ENCODE assay signal across 8 cellular contexts in the genomic region with DNA sequence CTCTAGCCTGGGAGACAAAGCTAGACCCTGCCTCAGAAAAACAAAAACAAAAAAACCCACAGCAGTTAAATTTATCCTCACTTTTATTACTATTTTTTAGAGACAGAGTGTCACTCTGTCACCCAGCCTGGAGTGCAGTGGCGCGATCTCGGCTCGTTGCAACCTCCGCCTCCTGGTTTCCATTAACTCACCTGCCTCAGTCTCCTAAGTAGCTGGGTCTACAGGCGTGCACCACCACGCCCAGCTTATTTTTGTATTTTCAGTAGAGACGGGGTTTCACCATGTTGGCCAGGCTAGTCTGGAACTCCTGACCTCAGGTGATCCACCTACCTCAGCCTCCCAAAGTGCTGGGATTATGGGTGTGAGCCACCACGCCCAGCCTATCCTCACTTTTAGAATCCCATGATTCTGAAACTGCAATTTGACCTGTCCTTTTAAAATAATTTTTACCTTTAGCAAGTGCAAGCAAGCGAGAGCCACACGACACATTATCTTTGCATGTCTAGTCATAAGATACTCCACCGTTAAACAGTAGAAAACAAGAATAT. TPM values are rescaled to one million over a fixed set of nuclear protein-coding genes. Genes with fewer than 3 reads are reported as not detected.
DNase-seq lines count a peak whose midpoint lies in the region; ATAC-seq and TF ChIP-seq lines count a peak whose summit lies in the region.
"Not testable (repeated sequence)": the region's sequence is repeated elsewhere in the genome, so short reads cannot be mapped to it uniquely, and the experiment has no call there.

No MANE protein-coding gene starts in this region.

- H3K9me3 Mint-ChIP-seq in CD8-positive, alpha-beta T cell; activated T-helper 17 cell treated with anti-CD3 and anti-CD28 coated beads, Interleukin-2, amount 50 U/mL, for 72 hours; dendritic cell treated with granulocyte-macrophage colony-stimulating factor and Interleukin-4, amounts not matched to agents 40 ng/mL and 50 ng/mL, for 4 days; nephron progenitor cell: not testable (repeated sequence)

- not testable (repeated sequence) for ATAC-seq in CD8-positive, alpha-beta T cell; IMR-90 (ENCODE audit: low read depth); activated T-helper 17 cell treated with anti-CD3 and anti-CD28 coated beads, Interleukin-2, amount 50 U/mL, for 72 hours (replicated peaks)

- not testable (repeated sequence) for H4K5ac ChIP-seq in IMR-90 (ENCODE audit: low read depth, low read length)

- not testable (repeated sequence) for H2BK5ac ChIP-seq in IMR-90 (ENCODE audit: low read depth, low read length, poor library complexity, severe bottlenecking)

- not testable (repeated sequence) for TF ChIP-seq CTCF in CD8-positive, alpha-beta T cell (IDR thresholded peaks at IDR 0.05); IMR-90 (conservative IDR thresholded peaks at IDR 0.05; ENCODE audit: low read depth, low read length); SU-DHL-6 (IDR thresholded peaks at IDR 0.05; ENCODE audit: insufficient read depth, low read length, poor library complexity, severe bottlenecking); cardiac muscle cell (IDR thresholded peaks at IDR 0.05; ENCODE audit: low read depth, low read length); nephron progenitor cell (IDR thresholded peaks at IDR 0.05); suprapubic skin (IDR thresholded peaks at IDR 0.05)

- dilution Hi-C loops in IMR-90 (cut with HindIII; ENCODE audit: low sequenced_read_pairs, unreplicated experiment) = not testable (repeated sequence)

- not testable (repeated sequence) for H3K4ac ChIP-seq in IMR-90 (ENCODE audit: low read depth, low read length)

- H2BK20ac ChIP-seq in IMR-90 (ENCODE audit: low read depth, low read length) = not testable (repeated sequence)

- H3K18ac ChIP-seq in IMR-90 (ENCODE audit: low read depth, low read length) = not testable (repeated sequence)

- H2BK120ac ChIP-seq in IMR-90 (ENCODE audit: low read depth, low read length) = not testable (repeated sequence)

- not testable (repeated sequence) for H2AFZ ChIP-seq in IMR-90 (replicated peaks; ENCODE audit: low read length, poor library complexity); SU-DHL-6 (ENCODE audit: low read depth, low read length, severe bottlenecking)

- H3K9me1 ChIP-seq in IMR-90 (ENCODE audit: insufficient read depth, low read length) = not testable (repeated sequence)

- H2AK9ac ChIP-seq in IMR-90 (replicated peaks; ENCODE audit: low read depth, low read length, poor library complexity) = not testable (repeated sequence)

- peak overlapping the region; percentile 93 for H3K27ac Mint-ChIP-seq in CD8-positive, alpha-beta T cell
- peak overlapping the region; percentile 95 for H3K27ac Mint-ChIP-seq in activated T-helper 17 cell treated with anti-CD3 and anti-CD28 coated beads, Interleukin-2, amount 50 U/mL, for 72 hours
- H3K27ac Mint-ChIP-seq in dendritic cell treated with granulocyte-macrophage colony-stimulating factor and Interleukin-4, amounts not matched to agents 40 ng/mL and 50 ng/mL, for 4 days = peak overlapping the region; percentile 91
- peak overlapping the region; percentile 99 for H3K27ac Mint-ChIP-seq in nephron progenitor cell

- H3K79me1 ChIP-seq in IMR-90 (ENCODE audit: low read depth in 1 of 2, low read length in 2 of 2) = peaks cover 11 to 43% of the 10 kb centered on the region in 2 experiments

- not testable (repeated sequence) for H3F3A ChIP-seq in SU-DHL-6 (ENCODE audit: insufficient read depth)

- not testable (repeated sequence) for H3K9me2 ChIP-seq in SU-DHL-6 (replicated peaks; ENCODE audit: insufficient read depth, low read length)

- BruUV-seq in IMR-90 (replicated peaks; lab: Mats Ljungman, UMichigan) = not testable (repeated sequence)

- peak overlapping the region; percentile 92 for H3K4me3 Mint-ChIP-seq in CD8-positive, alpha-beta T cell
- H3K4me3 Mint-ChIP-seq in activated T-helper 17 cell treated with anti-CD3 and anti-CD28 coated beads, Interleukin-2, amount 50 U/mL, for 72 hours = peak overlapping the region; percentile 97
- peak overlapping the region; percentile 92 for H3K4me3 Mint-ChIP-seq in dendritic cell treated with granulocyte-macrophage colony-stimulating factor and Interleukin-4, amounts not matched to agents 40 ng/mL and 50 ng/mL, for 4 days
- H3K4me3 Mint-ChIP-seq in nephron progenitor cell = peak overlapping the region; percentile 96

- peaks cover 46% of the 10 kb centered on the region for H3K4me1 ChIP-seq in CD8-positive, alpha-beta T cell (ENCODE audit: insufficient read depth, low read length)
- H3K4me1 ChIP-seq in IMR-90 (ENCODE audit: control insufficient read depth, insufficient read depth, low read length) = not testable (repeated sequence)
- H3K4me1 ChIP-seq in cardiac muscle cell (ENCODE audit: low read depth) = peaks cover 12% of the 10 kb centered on the region
- H3K4me1 ChIP-seq in suprapubic skin = peaks cover 37% of the 10 kb centered on the region

- CTCF ChIA-PET in CD8-positive, alpha-beta T cell (lab: Charles Lee) = interaction anchor here (0.7 to 6.5 kb wide), 4 partner anchors 10 to 254 kb away, joined by 3 to 52 read pairs (median 12); no protein-coding TSS in a partner anchor
- CTCF ChIA-PET in IMR-90 (lab: Yijun Ruan, JAX) = interaction anchor here (1.3 kb wide), 1 partner anchor 22 kb away, joined by 3 read pairs; no protein-coding TSS in a partner anchor

- POLR2A ChIA-PET in CD8-positive, alpha-beta T cell (lab: Charles Lee) = interaction anchor here (0.7 to 7.2 kb wide), 3 partner anchors 13 to 46 kb away, joined by 3 to 81 read pairs (median 19); no protein-coding TSS in a partner anchor
- POLR2A ChIA-PET in IMR-90 (lab: Charles Lee; ENCODE audit: unreplicated experiment) = not testable (repeated sequence)

- peak overlapping the region; percentile 77 for H3K23ac ChIP-seq in IMR-90 (ENCODE audit: low read depth, low read length)

- in situ Hi-C loops in IMR-90 (cut with MboI; ENCODE audit: low sequenced_read_pairs) = not testable (repeated sequence)

- H4K8ac ChIP-seq in IMR-90 (ENCODE audit: low read depth in 2 of 2, low read length in 2 of 2) = not testable (repeated sequence)

- H3K27me3 ChIP-seq in CD8-positive, alpha-beta T cell (ENCODE audit: insufficient read depth, low read length); IMR-90 (ENCODE audit: control insufficient read depth, insufficient read depth, low read length); SU-DHL-6 (ENCODE audit: low read length); cardiac muscle cell; suprapubic skin: not testable (repeated sequence)

- not testable (repeated sequence) for H3K4me3 ChIP-seq in CD8-positive, alpha-beta T cell (ENCODE audit: low read depth, low read length); IMR-90 (ENCODE audit: insufficient read depth, low read depth, low read length); cardiac muscle cell; suprapubic skin
- peak overlapping the region; percentile 69 for H3K4me3 ChIP-seq in SU-DHL-6 (ENCODE audit: insufficient read depth, low read length, poor library complexity, severe bottlenecking)

- peaks cover 90% of the 10 kb centered on the region for H3K79me2 ChIP-seq in SU-DHL-6 (ENCODE audit: insufficient read depth, low read length)

- DNase-seq in CD8-positive, alpha-beta T cell; IMR-90; cardiac muscle cell (ENCODE audit: low read depth in 1 of 2, low spot score in 1 of 2); nephron progenitor cell; suprapubic skin (ENCODE audit: low spot score in 2 of 2): not testable (repeated sequence)

- not testable (repeated sequence) for H3K56ac ChIP-seq in IMR-90 (ENCODE audit: extremely low read depth, insufficient read depth, low read length)

- not testable (repeated sequence) for TF ChIP-seq POLR2A in IMR-90 (IDR thresholded peaks at IDR 0.05; ENCODE audit: low read depth, low read length); suprapubic skin (IDR thresholded peaks at IDR 0.05)

- TF ChIP-seq RAD21 in IMR-90 (IDR thresholded peaks at IDR 0.05; ENCODE audit: low read length) = not testable (repeated sequence)

- H3K9ac ChIP-seq in IMR-90 (ENCODE audit: low read depth, low read length) = not testable (repeated sequence)
- peak overlapping the region; percentile 97 for H3K9ac ChIP-seq in SU-DHL-6 (ENCODE audit: low read length)

- WGBS in IMR-90 (ENCODE audit: extremely low coverage in 2 of 2, insufficient read length in 1 of 2), 2 experiments = 100% methylated on average over 5 of the region's 12 CpGs; no CpG with 5 or more reads in 1 of the 2 experiments
- 78% methylated on average over 12 of the region's 12 CpGs for WGBS in suprapubic skin

- peaks cover 30% of the 10 kb centered on the region for H3K36me3 Mint-ChIP-seq in CD8-positive, alpha-beta T cell
- peaks cover 47% of the 10 kb centered on the region for H3K36me3 Mint-ChIP-seq in activated T-helper 17 cell treated with anti-CD3 and anti-CD28 coated beads, Interleukin-2, amount 50 U/mL, for 72 hours (ENCODE audit: low read depth)
- peaks cover 72% of the 10 kb centered on the region for H3K36me3 Mint-ChIP-seq in dendritic cell treated with granulocyte-macrophage colony-stimulating factor and Interleukin-4, amounts not matched to agents 40 ng/mL and 50 ng/mL, for 4 days (ENCODE audit: low read depth)
- H3K36me3 Mint-ChIP-seq in nephron progenitor cell (ENCODE audit: low read depth) = peaks cover 23% of the 10 kb centered on the region

- H4K91ac ChIP-seq in IMR-90 (ENCODE audit: insufficient read depth, low read depth, low read length) = not testable (repeated sequence)

- not testable (repeated sequence) for H3K4me2 ChIP-seq in IMR-90 (ENCODE audit: low read depth, low read length)
- peak overlapping the region; percentile 79 for H3K4me2 ChIP-seq in SU-DHL-6 (ENCODE audit: low read depth, low read length, poor library complexity, severe bottlenecking)

- 0 out of 2 replicates have a peak overlapping the region, but pooled peaks have one; percentile 55 for H3K14ac ChIP-seq in IMR-90 (replicated peaks; ENCODE audit: low read depth, low read length)

- not testable (repeated sequence) for H3K27me3 Mint-ChIP-seq in CD8-positive, alpha-beta T cell (ENCODE audit: low read depth); activated T-helper 17 cell treated with anti-CD3 and anti-CD28 coated beads, Interleukin-2, amount 50 U/mL, for 72 hours; dendritic cell treated with granulocyte-macrophage colony-stimulating factor and Interleukin-4, amounts not matched to agents 40 ng/mL and 50 ng/mL, for 4 days; nephron progenitor cell (ENCODE audit: low read depth, poor library complexity)

- peaks cover 52% of the 10 kb centered on the region for H3K4me1 Mint-ChIP-seq in CD8-positive, alpha-beta T cell (ENCODE audit: low read depth)
- peaks cover 26% of the 10 kb centered on the region for H3K4me1 Mint-ChIP-seq in activated T-helper 17 cell treated with anti-CD3 and anti-CD28 coated beads, Interleukin-2, amount 50 U/mL, for 72 hours
- peaks cover 38% of the 10 kb centered on the region for H3K4me1 Mint-ChIP-seq in dendritic cell treated with granulocyte-macrophage colony-stimulating factor and Interleukin-4, amounts not matched to agents 40 ng/mL and 50 ng/mL, for 4 days (ENCODE audit: low read depth)
- H3K4me1 Mint-ChIP-seq in nephron progenitor cell = peaks cover 49% of the 10 kb centered on the region

- H2AK5ac ChIP-seq in IMR-90 (ENCODE audit: low read depth, low read length) = not testable (repeated sequence)

- not testable (repeated sequence) for TF ChIP-seq EP300 in suprapubic skin (IDR thresholded peaks at IDR 0.05)

- H3K27ac ChIP-seq in CD8-positive, alpha-beta T cell (ENCODE audit: low read depth, low read length); IMR-90 (ENCODE audit: insufficient read depth, low read length); SU-DHL-6 (ENCODE audit: low read depth, low read length): not testable (repeated sequence)
- H3K27ac ChIP-seq in cardiac muscle cell = peak overlapping the region; percentile 100
- peak overlapping the region; percentile 10 for H3K27ac ChIP-seq in suprapubic skin

- peaks cover 70% of the 10 kb centered on the region for H4K20me1 ChIP-seq in IMR-90 (ENCODE audit: insufficient read depth, low read length)
- peaks cover 29% of the 10 kb centered on the region for H4K20me1 ChIP-seq in SU-DHL-6 (ENCODE audit: low read depth, low read length)

- H3K36me3 ChIP-seq in CD8-positive, alpha-beta T cell (ENCODE audit: insufficient read depth, low read length); IMR-90 (ENCODE audit: control insufficient read depth, insufficient read depth, low read length); SU-DHL-6 (ENCODE audit: low read length); cardiac muscle cell; suprapubic skin: not testable (repeated sequence)

- intact Hi-C loops in CD8-positive, alpha-beta T cell (cut with DNase I, micrococcal nuclease) = loop anchor here in 1 of 2 experiments (5.0 kb wide), 1 partner anchor 554 kb away; the partner anchor contains the start of gene CYP46A1
- intact Hi-C loops in IMR-90 (cut with micrococcal nuclease) = loop anchor here (2.0 kb wide), 1 partner anchor 14 kb away; no protein-coding TSS in a partner anchor
- intact Hi-C loops in dendritic cell treated with granulocyte-macrophage colony-stimulating factor and Interleukin-4, amounts not matched to agents 40 ng/mL and 50 ng/mL, for 4 days (cut with micrococcal nuclease) = loop anchor here (2.0 kb wide), 2 partner anchors 14 to 70 kb away; no protein-coding TSS in a partner anchor

- not testable (repeated sequence) for H3K9me3 ChIP-seq in CD8-positive, alpha-beta T cell (ENCODE audit: low read length); IMR-90 (ENCODE audit: control insufficient read depth, insufficient read depth, low read length); SU-DHL-6 (ENCODE audit: insufficient read depth, low read length); cardiac muscle cell (ENCODE audit: low read depth); suprapubic skin

- H2BK15ac ChIP-seq in IMR-90 (ENCODE audit: low read depth, low read length) = not testable (repeated sequence)

RNA-seq across cellular contexts. Expression of gene YY1, which starts 2.6 kb away (rescaled TPM):
- 10 to 100 TPM; 70.0 to 80.7 TPM for total RNA-seq in CD8-positive, alpha-beta T cell
- total RNA-seq in IMR-90 (2012; rRNA removed) (26.7 and 29.9 TPM in 2 replicates), cardiac muscle cell (64.2 and 73.4 TPM in 2 replicates), suprapubic skin (10 to 100 TPM; 42.1 to 56.3 (median 48.9) TPM)
- polyA plus RNA-seq in IMR-90 (2012; rRNA removed) (21.1 and 21.7 TPM in 2 replicates), cardiac muscle cell (27.0 and 28.6 TPM in 2 replicates)
- 14.4 and 15.6 TPM in 2 replicates for polyA plus RNA-seq in IMR-90 (2012; cell fraction: cytosol; rRNA removed)
- polyA plus RNA-seq in IMR-90 (2012; cell fraction: nucleus; rRNA removed; ENCODE audit: low replicate concordance) = 20.1 and 46.1 TPM in 2 replicates
- 10 to 100 TPM; 63.8 to 77.0 TPM for total RNA-seq in activated T-helper 17 cell treated with anti-CD3 and anti-CD28 coated beads, Interleukin-2, amount 50 U/mL, for 72 hours
